ENCODE assay signal across 10 cellular contexts in the genomic region with DNA sequence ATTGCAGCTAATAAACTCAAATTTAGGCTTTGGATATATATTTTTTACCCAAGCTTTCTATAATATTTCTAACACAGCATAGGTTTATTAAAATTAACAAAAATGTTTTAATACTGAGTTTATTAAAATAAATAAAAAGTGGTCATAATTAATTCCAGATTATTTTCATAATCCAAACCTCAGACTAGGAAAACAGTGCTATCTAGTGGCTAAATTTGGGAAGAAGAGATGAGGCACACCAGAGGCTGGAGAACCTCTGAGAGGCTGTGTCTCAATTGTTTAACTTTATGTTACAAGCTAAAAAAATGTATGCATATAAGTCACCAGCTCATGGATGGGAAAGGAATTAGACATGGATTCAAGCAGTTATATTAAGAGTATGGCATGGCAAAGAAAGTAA.
A peak's percentile ranks its signal among the peaks of the same experiment; 100 is the strongest.
DNase-seq lines count a peak whose midpoint lies in the region; ATAC-seq, FAIRE-seq and TF ChIP-seq lines count a peak whose summit lies in the region.
"Had no signal": no experiment of that assay in that cellular context is flagged by ENCODE, and none has a peak within 500 bp of the region (broad histone marks: within the 10 kb centered on the region; RNA-seq: fewer than 3 reads in every experiment).

No MANE protein-coding gene starts in this region.

- FAIRE-seq in bronchial epithelial cell (lab: Jason Lieb, UNC) = no peak

- no peaks in the 10 kb centered on the region for H3K36me3 Mint-ChIP-seq in neural crest cell (ENCODE audit: low read depth)
- H3K36me3 Mint-ChIP-seq: IgD-negative memory B cell had no signal

- H3K4me3 ChIP-seq in GM12864 (ENCODE audit: low read depth, low read length) (no peak overlapping the region), bronchial epithelial cell (ENCODE audit: low read depth, low read length) (no peak overlapping the region), suprapubic skin (no peak overlapping the region)
- H3K4me3 ChIP-seq: sigmoid colon had no signal

- H3K27me3 ChIP-seq in bronchial epithelial cell (ENCODE audit: control insufficient read depth, insufficient read depth, low read length) (no peaks in the 10 kb centered on the region), suprapubic skin (no peaks in the 10 kb centered on the region)
- H3K27me3 ChIP-seq: sigmoid colon had no signal

- TF ChIP-seq EP300 in suprapubic skin (IDR thresholded peaks at IDR 0.05) = no peak

- no peak for TF ChIP-seq POLR2A in suprapubic skin (IDR thresholded peaks at IDR 0.05)

- H3K27ac ChIP-seq in suprapubic skin = no peak overlapping the region
- H3K27ac ChIP-seq: sigmoid colon had no signal

- H3K4me3 Mint-ChIP-seq in neural crest cell = no peak overlapping the region
- H3K4me3 Mint-ChIP-seq: IgD-negative memory B cell had no signal

- H3K4me1 ChIP-seq in suprapubic skin = peaks cover 15% of the 10 kb centered on the region

- H3K27ac Mint-ChIP-seq in neural crest cell (ENCODE audit: unreplicated experiment) = no peak overlapping the region

- no peaks in the 10 kb centered on the region for H3K9me3 ChIP-seq in suprapubic skin
- H3K9me3 ChIP-seq: sigmoid colon had no signal

- H3K9me3 Mint-ChIP-seq in neural crest cell = no peaks in the 10 kb centered on the region
- H3K9me3 Mint-ChIP-seq: IgD-negative memory B cell had no signal

- H3K36me3 ChIP-seq in bronchial epithelial cell (ENCODE audit: control insufficient read depth, insufficient read depth, low read length) (no peaks in the 10 kb centered on the region), suprapubic skin (no peaks in the 10 kb centered on the region)
- H3K36me3 ChIP-seq: sigmoid colon had no signal

- H3K4me1 Mint-ChIP-seq in neural crest cell = peaks cover 10% of the 10 kb centered on the region
- H3K4me1 Mint-ChIP-seq: IgD-negative memory B cell had no signal

- ATAC-seq in HG03095 (IDR thresholded peaks at IDR 0.05; ENCODE audit: unreplicated experiment) = no peak

- H3K27me3 Mint-ChIP-seq in neural crest cell (ENCODE audit: low read depth) = no peaks in the 10 kb centered on the region
- H3K27me3 Mint-ChIP-seq: IgD-negative memory B cell had no signal

- DNase-seq in GM12864 (ENCODE audit: low read depth) (no peak), NCI-H146 treated with DMSO at 0.1 percent for 48 hours (lab: John Stamatoyannopoulos, UW; ENCODE audit: unreplicated experiment) (peak; percentile 18), bronchial epithelial cell (ENCODE audit: low read depth) (no peak), neural crest cell (ENCODE audit: low read depth, low spot score) (no peak), suprapubic skin (ENCODE audit: low spot score in 2 of 2) (no peak), NCI-H2081 (lab: John Stamatoyannopoulos, UW) (no peak)
- DNase-seq: activated CD4-positive, CD25-positive, alpha-beta regulatory T cell treated with anti-CD3 and anti-CD28 coated beads, Interleukin-2, amount 50 U/mL, for 72 hours; sigmoid colon had no signal

- peak; percentile 22 for TF ChIP-seq CTCF in GM12864 (IDR thresholded peaks at IDR 0.05; ENCODE audit: low read depth, low read length, missing control alignments)
- peak; percentile 51 for TF ChIP-seq CTCF in bronchial epithelial cell (IDR thresholded peaks at IDR 0.05; ENCODE audit: insufficient read depth, low read length, severe bottlenecking)
- TF ChIP-seq CTCF in neural crest cell (conservative IDR thresholded peaks at IDR 0.05) = peak; percentile 64
- TF ChIP-seq CTCF in suprapubic skin (IDR thresholded peaks at IDR 0.05) = peak in 1 of 2 donors; percentile 33
